In the genomic region with DNA sequence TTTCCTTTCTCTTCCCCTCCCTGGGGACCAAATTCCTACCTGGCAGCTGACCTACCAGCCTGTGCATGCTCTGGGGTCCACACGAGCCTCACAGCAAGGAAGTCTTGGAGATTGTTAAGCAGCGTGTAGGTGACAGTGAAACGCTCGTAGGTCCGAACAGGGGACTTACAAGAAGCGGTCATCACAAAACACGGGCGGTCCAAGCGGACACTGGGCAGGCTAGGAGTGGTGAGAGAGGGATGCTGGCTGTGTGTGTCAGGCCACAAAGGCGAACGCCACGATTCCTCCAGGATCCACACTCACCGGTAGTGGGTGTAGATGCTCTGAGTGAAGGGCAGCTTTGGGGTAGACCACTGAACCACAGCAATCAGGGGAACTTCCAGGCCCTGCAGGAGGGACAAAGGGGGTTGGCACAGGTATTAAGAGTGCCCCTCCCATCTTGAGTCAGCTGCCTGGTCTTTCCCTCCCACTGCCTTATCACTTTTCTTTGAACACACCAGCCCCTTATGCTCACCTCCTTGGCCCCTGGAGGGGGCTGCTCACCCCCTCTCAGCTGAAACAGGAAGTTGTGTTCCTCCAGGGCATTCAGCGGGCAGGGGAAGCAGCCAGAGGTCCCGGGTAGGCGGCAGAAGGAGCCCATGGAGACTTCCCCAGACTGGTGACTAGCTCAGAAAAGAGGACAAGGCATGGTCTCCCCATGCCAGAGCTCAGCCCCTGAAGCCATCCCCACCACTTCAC, we compare ENCODE assay signal across 1 cellular context.
TF ChIP-seq lines count a peak whose summit lies in the region.

No MANE protein-coding gene starts in this region.

TF ChIP-seq in neural cell, 6 proteins besides CTCF, POLR2A, EP300 and RAD21 (continued from another document):
- TF ChIP-seq REST (IDR thresholded peaks at IDR 0.05; ENCODE audit: borderline replicate concordance), result no peak
- TF ChIP-seq EZH2 (IDR thresholded peaks at IDR 0.05; ENCODE audit: borderline replicate concordance, insufficient read depth, low read length, poor library complexity, severe bottlenecking), result no peak
- TF ChIP-seq SMC3 (conservative IDR thresholded peaks at IDR 0.05; ENCODE audit: poor library complexity), result no peak
- no peak for TF ChIP-seq POLR2AphosphoS5 (IDR thresholded peaks at IDR 0.05)
